ENCODE assay signal across 14 cellular contexts in the genomic region with DNA sequence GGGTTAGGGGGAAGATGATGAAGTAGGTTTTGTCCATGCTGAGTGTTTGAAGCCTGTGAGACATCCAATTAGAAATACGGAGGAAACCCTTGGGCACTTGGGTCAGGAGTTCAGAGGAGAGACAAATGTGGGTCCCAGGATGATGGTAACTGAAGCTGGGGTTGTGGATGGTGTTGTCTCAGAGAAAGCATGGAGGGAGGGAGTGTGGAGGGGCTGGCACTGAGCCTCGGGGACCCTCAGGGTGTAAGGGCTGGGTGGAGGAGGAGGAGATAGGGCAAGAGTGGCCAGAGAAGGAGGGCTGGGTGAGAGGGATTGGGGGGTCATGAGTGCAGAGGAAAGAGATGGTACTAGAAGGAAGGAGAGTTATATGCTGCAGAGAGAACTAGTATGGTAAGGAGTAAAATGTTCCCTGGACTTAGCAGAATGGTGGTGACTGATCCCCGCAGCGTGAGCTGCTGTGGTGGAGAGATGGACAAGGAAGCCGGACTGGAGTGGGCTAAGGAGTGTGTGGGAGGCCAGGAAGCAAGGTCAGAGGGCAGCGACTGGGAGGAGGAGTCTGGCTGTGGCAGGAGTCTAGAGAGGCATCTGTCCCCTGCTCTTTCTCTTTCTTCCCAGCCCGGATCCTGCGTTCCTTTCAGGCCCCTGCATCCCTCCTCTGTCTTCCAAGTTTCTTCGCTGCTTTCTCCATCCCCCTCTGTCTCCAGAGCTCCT. TPM values are rescaled to one million over a fixed set of nuclear protein-coding genes. Genes with fewer than 3 reads are reported as not detected.
A peak's percentile ranks its signal among the peaks of the same experiment; 100 is the strongest.
DNase-seq lines count a peak whose midpoint lies in the region; ATAC-seq, FAIRE-seq and TF ChIP-seq lines count a peak whose summit lies in the region.
"Had no signal": no experiment of that assay in that cellular context is flagged by ENCODE, and none has a peak within 500 bp of the region (broad histone marks: within the 10 kb centered on the region; RNA-seq: fewer than 3 reads in every experiment).

No MANE protein-coding gene starts in this region.

- in situ Hi-C loops in K562 (cut with MboI) = loop anchor here (5.0 kb wide), 1 partner anchor 67 kb away; the partner anchor contains the start of gene TMEM92

- peaks cover 5 to 24% of the 10 kb centered on the region in 2 experiments; a peak in 4 of 5 replicates for H3K27me3 ChIP-seq in K562 (ENCODE audit: control insufficient read depth in 2 of 2, insufficient read depth in 2 of 2, low read length in 2 of 2)
- H3K27me3 ChIP-seq in skeletal muscle satellite cell (ENCODE audit: control insufficient read depth, insufficient read depth, low read length) = no peaks in the 10 kb centered on the region
- 0 out of 2 replicates have a peak, but pooled peaks cover 6% of the 10 kb centered on the region for H3K27me3 ChIP-seq in PC-3 (ENCODE audit: low read length)
- H3K27me3 ChIP-seq: right lobe of liver had no signal

- H3K9ac ChIP-seq in K562 (ENCODE audit: insufficient read depth in 1 of 2, low read depth in 2 of 2, low read length in 2 of 2) (peak overlapping the region in 1 of 2 experiments; percentile 59; a peak in 1 of 4 replicates), skeletal muscle satellite cell (ENCODE audit: low read depth, low read length) (peak overlapping the region; percentile 39), PC-3 (ENCODE audit: low read length) (no peak overlapping the region)
- H3K9ac ChIP-seq: BLaER1 treated with 17β-estradiol and CSF1 and Interleukin-3, amounts not matched to agents 10 nM and 100 nM had no signal

- H3K36me3 ChIP-seq in K562 (ENCODE audit: control insufficient read depth, insufficient read depth, low read length) (no peaks in the 10 kb centered on the region), skeletal muscle satellite cell (ENCODE audit: insufficient read depth, low read length) (peaks cover 4% of the 10 kb centered on the region), PC-3 (ENCODE audit: low read depth, low read length) (no peaks in the 10 kb centered on the region)
- H3K36me3 ChIP-seq: BLaER1 treated with 17β-estradiol and CSF1 and Interleukin-3, amounts not matched to agents 10 nM and 100 nM; right lobe of liver had no signal

- FAIRE-seq in K562 (lab: Jason Lieb, UNC) = peak; percentile 75
- FAIRE-seq: colon had no signal

- WGBS in K562 (ENCODE audit: insufficient coverage, low coverage, missing lambda C conversion rate) = 3% methylated on average over 6 of the region's 9 CpGs

- H3K9me2 ChIP-seq in PC-3 (replicated peaks; ENCODE audit: low read length) = no peaks in the 10 kb centered on the region

- H4K20me1 ChIP-seq in K562 (replicated peaks; ENCODE audit: control insufficient read depth, insufficient read depth, low read length) (no peaks in the 10 kb centered on the region), PC-3 (ENCODE audit: low read length) (no peaks in the 10 kb centered on the region)

- ATAC-seq in K562 = no peak
- ATAC-seq in PC-3 = no peak
- ATAC-seq: right lobe of liver had no signal

- no peak for TF ChIP-seq RAD21 in K562 (CRISPR knock-in tag; conservative IDR thresholded peaks at IDR 0.05 in 1 of 2, IDR thresholded peaks at IDR 0.05 in 1 of 2)

- DNase-seq in EL (peak; percentile 75), K562 (ENCODE audit: extremely low read depth in 1 of 4, low spot score in 3 of 4) (peak in 3 of 4 experiments; percentile 49 to 56 (median 52)), left kidney (ENCODE audit: low read depth, low spot score) (peak; percentile 83), NCI-H2227 (lab: John Stamatoyannopoulos, UW; ENCODE audit: unreplicated experiment) (no peak), PC-3 (no peak)
- DNase-seq in activated CD4-positive, alpha-beta T cell treated with anti-CD3 and anti-CD28 coated beads for 1 hour = no peak
- DNase-seq in central memory CD4-positive, alpha-beta T cell = no peak
- DNase-seq: foreskin melanocyte, NCI-H1105 treated with DMSO at 0.1 percent for 48 hours, right lobe of liver had no signal

- POLR2A ChIA-PET in K562 (lab: Yijun Ruan, JAX) (interaction anchor here (0.6 kb wide), 3 partner anchors 56 to 120 kb away, joined by 3 to 4 read pairs (median 4); no protein-coding TSS in a partner anchor), PC-3 (lab: Charles Lee; ENCODE audit: unreplicated experiment) (interaction anchor here (0.6 kb wide), 1 partner anchor 53 kb away, joined by 3 read pairs; no protein-coding TSS in a partner anchor)

- H3F3A ChIP-seq in PC-3 (ENCODE audit: low read length, unreplicated experiment) = no peaks in the 10 kb centered on the region

- TF ChIP-seq CTCF in K562 (IDR thresholded peaks at IDR 0.05 in 2 of 3, conservative IDR thresholded peaks at IDR 0.05 in 1 of 3; ENCODE audit: insufficient read depth in 2 of 3, low read depth in 1 of 3, low read length in 3 of 3) (no peak), PC-3 (conservative IDR thresholded peaks at IDR 0.05; ENCODE audit: low read depth, low read length) (no peak)

- peaks cover 39 to 49% of the 10 kb centered on the region in 2 experiments for H3K4me1 ChIP-seq in K562 (replicated peaks in 1 of 2; ENCODE audit: control insufficient read depth in 2 of 2, insufficient read depth in 2 of 2, low read length in 2 of 2)
- peaks cover 76% of the 10 kb centered on the region for H3K4me1 ChIP-seq in skeletal muscle satellite cell (ENCODE audit: control insufficient read depth, insufficient read depth, low read length)
- H3K4me1 ChIP-seq in PC-3 (ENCODE audit: insufficient read depth, low read length) = peaks cover 13% of the 10 kb centered on the region

- H3K79me2 ChIP-seq in K562 (ENCODE audit: control insufficient read depth, insufficient read depth, low read length) (no peaks in the 10 kb centered on the region), PC-3 (ENCODE audit: low read length) (no peaks in the 10 kb centered on the region)

- intact Hi-C loops in K562 (cut with micrococcal nuclease) (no loop called here), PC-3 (cut with micrococcal nuclease) (no loop called here)

- H3K27ac ChIP-seq in K562 (ENCODE audit: extremely low read depth, low read depth, low read length) (no peak overlapping the region; the same call in 2 of the 3 replicates), PC-3 (ENCODE audit: low read length) (no peak overlapping the region)
- H3K27ac ChIP-seq: BLaER1 treated with 17β-estradiol and CSF1 and Interleukin-3, amounts not matched to agents 10 nM and 100 nM had no signal

- H3K4me3 ChIP-seq in K562 (no peak overlapping the region), skeletal muscle satellite cell (ENCODE audit: low read length) (peak overlapping the region; percentile 40), PC-3 (ENCODE audit: low read length) (no peak overlapping the region)
- H3K4me3 ChIP-seq: BLaER1 treated with 17β-estradiol and CSF1 and Interleukin-3, amounts not matched to agents 10 nM and 100 nM; right lobe of liver had no signal

- BruUV-seq in K562 (replicated peaks; lab: Mats Ljungman, UMichigan) = no TSS peak
- BruUV-seq in PC-3 (replicated peaks; lab: Mats Ljungman, UMichigan) = no TSS peak

- H2AFZ ChIP-seq in K562 (ENCODE audit: low read depth, low read length) = peak overlapping the region; percentile 46; the same call in 1 of the 2 replicates
- H2AFZ ChIP-seq in PC-3 (ENCODE audit: low read length) = no peak overlapping the region

- no peaks in the 10 kb centered on the region for H3K9me1 ChIP-seq in K562 (ENCODE audit: control insufficient read depth, insufficient read depth, low read length)

- TF ChIP-seq EP300 in K562 (IDR thresholded peaks at IDR 0.05; ENCODE audit: low read length) = no peak

- H3K9me3 ChIP-seq in K562 (replicated peaks; ENCODE audit: control insufficient read depth, insufficient read depth, low read depth, low read length) = no peaks in the 10 kb centered on the region
- H3K9me3 ChIP-seq in skeletal muscle satellite cell (replicated peaks; ENCODE audit: low read length) = no peaks in the 10 kb centered on the region
- H3K9me3 ChIP-seq in PC-3 (ENCODE audit: low read length) = no peaks in the 10 kb centered on the region
- H3K9me3 ChIP-seq: BLaER1 treated with 17β-estradiol and CSF1 and Interleukin-3, amounts not matched to agents 10 nM and 100 nM; right lobe of liver had no signal

- TF ChIP-seq POLR2A in K562 (conservative IDR thresholded peaks at IDR 0.05) = no peak

- peak overlapping the region; percentile 12; the same call in 1 of the 2 replicates for H3K4me2 ChIP-seq in K562 (ENCODE audit: insufficient read depth, low read length)
- peak overlapping the region; percentile 59 for H3K4me2 ChIP-seq in skeletal muscle satellite cell (ENCODE audit: low read length)
- H3K4me2 ChIP-seq in PC-3 (ENCODE audit: low read length) = no peak overlapping the region
- H3K4me2 ChIP-seq: BLaER1 treated with 17β-estradiol and CSF1 and Interleukin-3, amounts not matched to agents 10 nM and 100 nM had no signal

- CTCF ChIA-PET in K562 (lab: Yijun Ruan, JAX; ENCODE audit: low intra/inter-chr PET ratio) (no interaction called here), PC-3 (lab: Charles Lee) (no interaction called here)

RNA-seq across cellular contexts. Expression of gene COL1A1, which starts 3.8 kb away (rescaled TPM):
- total RNA-seq in K562 (2011; cell fraction: chromatin; rRNA removed; ENCODE audit: low replicate concordance) = 3.2 and 16.9 TPM in 2 replicates
- total RNA-seq in K562 (2011; cell fraction: nucleolus; rRNA removed) = 5.7 and 9.0 TPM in 2 replicates
- 3.7 and 4.2 TPM in 2 replicates for total RNA-seq in K562 (2011; cell fraction: nucleoplasm; rRNA removed)
- total RNA-seq in K562 (2014; rRNA removed) (0.86 and 0.91 TPM in 2 replicates), K562 (2014; rRNA removed; fragmentation: Illumina TruSeq; extraction: Trizol) (0.15 TPM in 1 of 2 replicates, not detected in the other), K562 (2015; rRNA removed; fragmentation: Illumina TruSeq; extraction: Trizol) (0.08 and 0.18 TPM in 2 replicates), K562 (2021) (2.8 and 3.4 TPM in 2 replicates), PC-3 (2014; rRNA removed) (30.6 and 56.2 TPM in 2 replicates)
- polyA plus RNA-seq in K562 (2011; rRNA removed) (0.11 and 0.20 TPM in 2 replicates), K562 (2014; fragmentation: Illumina TruSeq; extraction: Trizol) (0.64 and 0.91 TPM in 2 replicates), K562 (2014; fragmentation: Nextera tagmentation; extraction: Ambion mirVana) (under 1 TPM; 0.04 to 0.06 TPM), K562 (2014; rRNA removed) (0.86 and 0.95 TPM in 2 replicates)
- polyA plus RNA-seq in K562 (2011; cell fraction: cytosol; rRNA removed) = 0.16 and 0.27 TPM in 2 replicates
- polyA plus RNA-seq in K562 (2011; cell fraction: nucleus; rRNA removed) = 2.0 and 4.9 TPM in 2 replicates
- polyA plus RNA-seq in K562 (2012) = 1.1 and 1.7 TPM in 2 replicates
- 0.25 and 1.1 TPM in 2 replicates for polyA minus RNA-seq in K562 (2011; rRNA and poly(A)+ RNA removed)
- polyA minus RNA-seq in K562 (2011; cell fraction: cytosol; rRNA and poly(A)+ RNA removed) = 2.0 and 3.3 TPM in 2 replicates
- polyA minus RNA-seq in K562 (2011; cell fraction: nucleus; rRNA and poly(A)+ RNA removed) = 2.3 and 3.1 TPM in 2 replicates
- total RNA-seq in skeletal muscle satellite cell (2012; rRNA removed) = 1,202 and 1,869 TPM in 2 replicates

RNA-seq across cellular contexts. Expression of gene SGCA, which starts 39.5 kb away (rescaled TPM):
- total RNA-seq in K562 (2011; cell fraction: chromatin; rRNA removed; ENCODE audit: low replicate concordance) = not detected in 2 replicates
- not detected in 2 replicates for total RNA-seq in K562 (2011; cell fraction: nucleolus; rRNA removed)
- total RNA-seq in K562 (2011; cell fraction: nucleoplasm; rRNA removed) = not detected in 2 replicates
- total RNA-seq in K562 (2014; rRNA removed) (not detected in 2 replicates), K562 (2014; rRNA removed; fragmentation: Illumina TruSeq; extraction: Trizol) (not detected in 2 replicates), K562 (2015; rRNA removed; fragmentation: Illumina TruSeq; extraction: Trizol) (not detected in 2 replicates), K562 (2021) (not detected in 2 replicates), PC-3 (2014; rRNA removed) (not detected in 2 replicates)
- polyA plus RNA-seq in K562 (2011; rRNA removed) (not detected in 2 replicates), K562 (2014; fragmentation: Illumina TruSeq; extraction: Trizol) (not detected in 2 replicates), K562 (2014; fragmentation: Nextera tagmentation; extraction: Ambion mirVana) (not detected), K562 (2014; rRNA removed) (not detected in 2 replicates)
- not detected in 2 replicates for polyA plus RNA-seq in K562 (2011; cell fraction: cytosol; rRNA removed)
- polyA plus RNA-seq in K562 (2011; cell fraction: nucleus; rRNA removed) = not detected in 2 replicates
- polyA plus RNA-seq in K562 (2012) = not detected in 2 replicates
- not detected in 2 replicates for polyA minus RNA-seq in K562 (2011; rRNA and poly(A)+ RNA removed)
- not detected in 2 replicates for polyA minus RNA-seq in K562 (2011; cell fraction: cytosol; rRNA and poly(A)+ RNA removed)
- polyA minus RNA-seq in K562 (2011; cell fraction: nucleus; rRNA and poly(A)+ RNA removed) = not detected in 2 replicates
- total RNA-seq in skeletal muscle satellite cell (2012; rRNA removed) = 2.5 and 15.7 TPM in 2 replicates
- total RNA-seq: HT1080 had no signal

RNA-seq across cellular contexts. Expression of gene PPP1R9B, which starts 54.8 kb away (rescaled TPM):
- 29.7 and 49.5 TPM in 2 replicates for total RNA-seq in K562 (2011; cell fraction: chromatin; rRNA removed; ENCODE audit: low replicate concordance)
- 27.6 and 29.7 TPM in 2 replicates for total RNA-seq in K562 (2011; cell fraction: nucleolus; rRNA removed)
- total RNA-seq in K562 (2011; cell fraction: nucleoplasm; rRNA removed) = 29.0 and 30.6 TPM in 2 replicates
- total RNA-seq in K562 (2014; rRNA removed) (45.5 and 52.9 TPM in 2 replicates), K562 (2014; rRNA removed; fragmentation: Illumina TruSeq; extraction: Trizol) (9.9 and 14.5 TPM in 2 replicates), K562 (2015; rRNA removed; fragmentation: Illumina TruSeq; extraction: Trizol) (28.6 and 29.0 TPM in 2 replicates), K562 (2021) (56.6 and 63.5 TPM in 2 replicates), PC-3 (2014; rRNA removed) (67.7 and 95.0 TPM in 2 replicates)
- polyA plus RNA-seq in K562 (2011; rRNA removed) (11.6 and 12.7 TPM in 2 replicates), K562 (2014; fragmentation: Illumina TruSeq; extraction: Trizol) (24.7 and 25.5 TPM in 2 replicates), K562 (2014; fragmentation: Nextera tagmentation; extraction: Ambion mirVana) (under 1 TPM; 0.10 to 0.13 TPM), K562 (2014; rRNA removed) (34.2 and 35.7 TPM in 2 replicates)
- polyA plus RNA-seq in K562 (2011; cell fraction: cytosol; rRNA removed) = 11.9 and 15.6 TPM in 2 replicates
- polyA plus RNA-seq in K562 (2011; cell fraction: nucleus; rRNA removed) = 50.9 and 52.5 TPM in 2 replicates
- 27.4 and 32.9 TPM in 2 replicates for polyA plus RNA-seq in K562 (2012)
- polyA minus RNA-seq in K562 (2011; rRNA and poly(A)+ RNA removed) = 18.9 and 21.8 TPM in 2 replicates
- 17.7 and 18.7 TPM in 2 replicates for polyA minus RNA-seq in K562 (2011; cell fraction: cytosol; rRNA and poly(A)+ RNA removed)
- polyA minus RNA-seq in K562 (2011; cell fraction: nucleus; rRNA and poly(A)+ RNA removed) = 12.4 and 25.9 TPM in 2 replicates
- total RNA-seq in skeletal muscle satellite cell (2012; rRNA removed) = 29.2 and 29.5 TPM in 2 replicates

Comparison
In these comparisons a context has a peak if more than half of its experiments do, and no peak if none do; other contexts are left out.
1. DNase-seq: peak in EL (single experiment), K562 (3 of 4) and left kidney (single experiment); none in activated CD4-positive, alpha-beta T cell treated with anti-CD3 and anti-CD28 coated beads for 1 hour (single experiment), central memory CD4-positive, alpha-beta T cell (single experiment), NCI-H2227 (single experiment) and PC-3 (single experiment).